Comparison of ENCODE assay signal across 24 cellular contexts in the genomic region with DNA sequence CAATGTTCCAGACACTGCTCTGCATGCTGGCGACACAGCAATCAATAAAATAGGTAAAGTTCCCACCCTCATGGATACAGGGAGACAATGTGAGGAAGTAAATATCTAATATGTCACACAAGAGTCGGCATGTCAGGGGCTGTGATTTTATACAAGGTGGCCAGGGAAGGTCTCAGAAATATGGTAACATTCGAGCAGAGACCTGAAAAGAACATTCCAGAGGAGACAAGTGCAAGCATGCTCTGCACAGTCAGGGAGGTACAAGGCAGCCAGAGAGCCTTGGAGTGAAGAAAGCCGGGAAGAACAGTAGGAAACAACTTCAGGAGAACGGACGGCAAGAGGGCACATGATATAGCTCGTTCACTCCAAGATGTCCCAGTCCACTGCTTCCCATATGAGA.
"Had no signal": no experiment of that assay in that cellular context is flagged by ENCODE, and none has a peak within 500 bp of the region (broad histone marks: within the 10 kb centered on the region; RNA-seq: fewer than 3 reads in every experiment).

No MANE protein-coding gene starts in this region.

- H3K9me3 ChIP-seq: Peyer's patch had no signal

- H3K4me3 ChIP-seq: K562, Peyer's patch had no signal

- H3K27me3 Mint-ChIP-seq: activated B cell treated with CpG ODN at 0.5 μM for 24 hours; activated CD4-positive, alpha-beta T cell treated with anti-CD3 and anti-CD28 coated beads, Interleukin-2, amount 10 ng/mL, durations not matched to agents 24 days and 14 days; activated CD8-positive, alpha-beta memory T cell treated with anti-CD3 and anti-CD28 coated beads, Interleukin-2, amount 10 ng/mL, durations not matched to agents 7 days and 5 days; activated naive CD4-positive, alpha-beta T cell treated with anti-CD3 and anti-CD28 coated beads, Interleukin-2, amount 50 U/mL, for 24 hours; activated T-cell treated with anti-CD3 and anti-CD28 coated beads, Interleukin-2, amount 50 U/mL, for 24 hours; central memory CD8-positive, alpha-beta T cell; T-cell had no signal

- H3K4me1 Mint-ChIP-seq: activated B cell treated with CpG ODN at 0.5 μM for 24 hours; activated CD4-positive, alpha-beta T cell treated with anti-CD3 and anti-CD28 coated beads, Interleukin-2, amount 10 ng/mL, durations not matched to agents 24 days and 14 days; activated CD8-positive, alpha-beta memory T cell treated with anti-CD3 and anti-CD28 coated beads, Interleukin-2, amount 10 ng/mL, durations not matched to agents 7 days and 5 days; activated naive CD4-positive, alpha-beta T cell treated with anti-CD3 and anti-CD28 coated beads, Interleukin-2, amount 50 U/mL, for 24 hours; central memory CD8-positive, alpha-beta T cell; T-cell had no signal

- H3K9me3 Mint-ChIP-seq: activated B cell treated with CpG ODN at 0.5 μM for 24 hours; activated naive CD4-positive, alpha-beta T cell treated with anti-CD3 and anti-CD28 coated beads, Interleukin-2, amount 50 U/mL, for 24 hours; activated T-helper 1 cell treated with anti-CD3 and anti-CD28 coated beads, Interleukin-12 subunit alpha, Interleukin-12 subunit beta, Interleukin-2, Interleukin-4 antibody, amounts not matched to agents 30 ng/mL and 10 ng/mL and 1 ng/mL, durations not matched to agents 14 hours and 24 hours and 36 hours had no signal

- DNase-seq: activated B cell treated with CpG ODN at 0.5 μM for 24 hours; activated CD4-positive, alpha-beta T cell treated with anti-CD3 and anti-CD28 coated beads for 1 hour; activated CD4-positive, alpha-beta T cell treated with anti-CD3 and anti-CD28 coated beads, Interleukin-2, amount 10 ng/mL, durations not matched to agents 24 days and 14 days; activated CD4-positive, alpha-beta T cell treated with anti-CD3 and anti-CD28 coated beads, Interleukin-2, amount 50 U/mL, for 48 hours; activated CD8-positive, alpha-beta memory T cell treated with anti-CD3 and anti-CD28 coated beads, Interleukin-2, amount 10 ng/mL, durations not matched to agents 7 days and 5 days; activated effector memory CD4-positive, alpha-beta T cell treated with Interleukin-2 at 50 U/mL for 16 hours; activated naive CD4-positive, alpha-beta T cell; activated T-cell treated with anti-CD3 and anti-CD28 coated beads, Interleukin-2, amount 50 U/mL, for 24 hours; aorta; Karpas-422; NCI-H1048; NCI-H146; NCI-H2029; NCI-H2107; NCI-H510A treated with DMSO at 0.1 percent for 48 hours; Peyer's patch; SIG-M5; T-cell; T-helper 2 cell; T1000 had no signal

- ATAC-seq: activated CD8-positive, alpha-beta memory T cell treated with anti-CD3 and anti-CD28 coated beads, Interleukin-2, amount 10 ng/mL, durations not matched to agents 7 days and 5 days; K562; T-cell had no signal

- H3K4me3 Mint-ChIP-seq: activated B cell treated with CpG ODN at 0.5 μM for 24 hours; activated CD4-positive, alpha-beta T cell treated with anti-CD3 and anti-CD28 coated beads, Interleukin-2, amount 10 ng/mL, durations not matched to agents 24 days and 14 days; activated CD8-positive, alpha-beta memory T cell treated with anti-CD3 and anti-CD28 coated beads, Interleukin-2, amount 10 ng/mL, durations not matched to agents 7 days and 5 days; activated naive CD4-positive, alpha-beta T cell treated with anti-CD3 and anti-CD28 coated beads, Interleukin-2, amount 50 U/mL, for 24 hours; activated T-cell treated with anti-CD3 and anti-CD28 coated beads, Interleukin-2, amount 50 U/mL, for 24 hours; activated T-helper 1 cell treated with anti-CD3 and anti-CD28 coated beads, Interleukin-12 subunit alpha, Interleukin-12 subunit beta, Interleukin-2, Interleukin-4 antibody, amounts not matched to agents 30 ng/mL and 10 ng/mL and 1 ng/mL, durations not matched to agents 14 hours and 24 hours and 36 hours; central memory CD8-positive, alpha-beta T cell; T-cell had no signal

- H3K27me3 ChIP-seq: Peyer's patch had no signal

- H3K27ac ChIP-seq: Peyer's patch had no signal

- H3K36me3 Mint-ChIP-seq: activated CD8-positive, alpha-beta memory T cell treated with anti-CD3 and anti-CD28 coated beads, Interleukin-2, amount 10 ng/mL, durations not matched to agents 7 days and 5 days; activated naive CD4-positive, alpha-beta T cell treated with anti-CD3 and anti-CD28 coated beads, Interleukin-2, amount 50 U/mL, for 24 hours; T-cell had no signal

- H3K4me1 ChIP-seq: Peyer's patch had no signal

- H3K27ac Mint-ChIP-seq: activated B cell treated with CpG ODN at 0.5 μM for 24 hours; activated CD4-positive, alpha-beta T cell treated with anti-CD3 and anti-CD28 coated beads, Interleukin-2, amount 10 ng/mL, durations not matched to agents 24 days and 14 days; activated CD8-positive, alpha-beta memory T cell treated with anti-CD3 and anti-CD28 coated beads, Interleukin-2, amount 10 ng/mL, durations not matched to agents 7 days and 5 days; activated naive CD4-positive, alpha-beta T cell treated with anti-CD3 and anti-CD28 coated beads, Interleukin-2, amount 50 U/mL, for 24 hours; activated T-cell treated with anti-CD3 and anti-CD28 coated beads, Interleukin-2, amount 50 U/mL, for 24 hours; activated T-helper 1 cell treated with anti-CD3 and anti-CD28 coated beads, Interleukin-12 subunit alpha, Interleukin-12 subunit beta, Interleukin-2, Interleukin-4 antibody, amounts not matched to agents 30 ng/mL and 10 ng/mL and 1 ng/mL, durations not matched to agents 14 hours and 24 hours and 36 hours; T-cell had no signal

- H3K36me3 ChIP-seq: Peyer's patch had no signal
